ENCODE assay signal across 8 cellular contexts in genomic region chr5:78509884-78510769, GRCh38.
DNase-seq lines count a peak whose midpoint lies in the region; ATAC-seq and TF ChIP-seq lines count a peak whose summit lies in the region.

No MANE protein-coding gene starts in this region.

- no peaks in the 10 kb centered on the region for H3K27me3 ChIP-seq in A673 (replicated peaks; ENCODE audit: insufficient read depth, low read depth, low read length, poor library complexity)

- ATAC-seq in GM18907 (IDR thresholded peaks at IDR 0.05; ENCODE audit: unreplicated experiment) (peak; percentile 78), HG03139 (IDR thresholded peaks at IDR 0.05; ENCODE audit: unreplicated experiment) (peak; percentile 73)

- no peaks in the 10 kb centered on the region for H3K9me3 Mint-ChIP-seq in T-helper 2 cell treated with Interferon-gamma antibody and Interleukin-4, amounts not matched to agents 5 μg/mL and 100 μg/mL, for 36 hours

- intact Hi-C loops in A673 (cut with micrococcal nuclease; ENCODE audit: unreplicated experiment), result no loop called here

- no peaks in the 10 kb centered on the region for H3K36me3 Mint-ChIP-seq in T-helper 2 cell treated with Interferon-gamma antibody and Interleukin-4, amounts not matched to agents 5 μg/mL and 100 μg/mL, for 36 hours (ENCODE audit: low read depth)

- POLR2A ChIA-PET in A673 (lab: Charles Lee; ENCODE audit: low non-redundant PET), result no interaction called here

- peak overlapping the region; percentile 11 for H3K4me3 ChIP-seq in AG09309 (ENCODE audit: control insufficient read depth, low read depth, low read length)
- no peak overlapping the region for H3K4me3 ChIP-seq in A673 (ENCODE audit: low read depth, low read length, poor library complexity, severe bottlenecking)

- H3K27ac ChIP-seq in caudate nucleus (ENCODE audit: low read depth, low read length), result peak overlapping the region; percentile 86
- H3K27ac ChIP-seq in A673 (ENCODE audit: low read depth, low read length, poor library complexity, severe bottlenecking), result no peak overlapping the region

- H3K27ac Mint-ChIP-seq in T-helper 2 cell treated with Interferon-gamma antibody and Interleukin-4, amounts not matched to agents 5 μg/mL and 100 μg/mL, for 36 hours, result no peak overlapping the region

- no peaks in the 10 kb centered on the region for H3K36me3 ChIP-seq in A673 (ENCODE audit: insufficient read depth, low read length, poor library complexity, severe bottlenecking)

- peaks cover 11% of the 10 kb centered on the region for H3K4me1 Mint-ChIP-seq in T-helper 2 cell treated with Interferon-gamma antibody and Interleukin-4, amounts not matched to agents 5 μg/mL and 100 μg/mL, for 36 hours (ENCODE audit: low read depth)

- H3K9me3 ChIP-seq in A673 (ENCODE audit: low read depth, low read length, poor library complexity, severe bottlenecking), result no peaks in the 10 kb centered on the region

- no peak for DNase-seq in AG09309 (ENCODE audit: low read depth)
- DNase-seq in T-helper 2 cell treated with Interferon-gamma antibody and Interleukin-4, amounts not matched to agents 5 μg/mL and 100 μg/mL, for 36 hours (ENCODE audit: low spot score), result peak; percentile 24
- peak in 51 of 61 donors; percentile 24 to 78 (median 47) for DNase-seq in caudate nucleus (lab: John Stamatoyannopoulos, UW)
- DNase-seq in left kidney (ENCODE audit: low read depth, low spot score), result peak; percentile 82
- peak; percentile 21 for DNase-seq in stimulated activated CD4-positive, alpha-beta T cell treated with anti-CD3 and anti-CD28 coated beads, Interleukin-4, amount 100 ng/mL, for 1 hour
- DNase-seq in A673 (ENCODE audit: low spot score), result no peak

- CTCF ChIA-PET in A673 (lab: Charles Lee), result no interaction called here

- BruUV-seq in A673 (replicated peaks; lab: Mats Ljungman, UMichigan), result no TSS peak

- TF ChIP-seq CTCF in AG09309 (IDR thresholded peaks at IDR 0.05; ENCODE audit: control insufficient read depth, insufficient read depth, low read depth, low read length, missing control alignments), result no peak
- no peak for TF ChIP-seq CTCF in A673 (conservative IDR thresholded peaks at IDR 0.05; ENCODE audit: low read depth, low read length)

- no peaks in the 10 kb centered on the region for H3K4me1 ChIP-seq in A673 (ENCODE audit: insufficient read depth, low read length, poor library complexity, severe bottlenecking)

- peak overlapping the region; percentile 84 for H3K4me3 Mint-ChIP-seq in T-helper 2 cell treated with Interferon-gamma antibody and Interleukin-4, amounts not matched to agents 5 μg/mL and 100 μg/mL, for 36 hours

- H3K27me3 Mint-ChIP-seq in T-helper 2 cell treated with Interferon-gamma antibody and Interleukin-4, amounts not matched to agents 5 μg/mL and 100 μg/mL, for 36 hours (ENCODE audit: low read depth), result peaks cover 79% of the 10 kb centered on the region

Comparison
In these comparisons a context has a peak if more than half of its experiments do, and no peak if none do; other contexts are left out.
1. DNase-seq: peak in T-helper 2 cell treated with Interferon-gamma antibody and Interleukin-4, amounts not matched to agents 5 μg/mL and 100 μg/mL, for 36 hours (single experiment), caudate nucleus (51 of 61), left kidney (single experiment) and stimulated activated CD4-positive, alpha-beta T cell treated with anti-CD3 and anti-CD28 coated beads, Interleukin-4, amount 100 ng/mL, for 1 hour (single experiment); none in AG09309 (single experiment) and A673 (single experiment).